ENCODE assay signal across 9 cellular contexts in genomic region chr2:15559379-15559778, GRCh38. TPM values are rescaled to one million over a fixed set of nuclear protein-coding genes. Genes with fewer than 3 reads are reported as not detected.
A peak's percentile ranks its signal among the peaks of the same experiment; 100 is the strongest.
DNase-seq lines count a peak whose midpoint lies in the region; ATAC-seq and TF ChIP-seq lines count a peak whose summit lies in the region.
"Had no signal": no experiment of that assay in that cellular context is flagged by ENCODE, and none has a peak within 500 bp of the region (broad histone marks: within the 10 kb centered on the region; RNA-seq: fewer than 3 reads in every experiment).

No MANE protein-coding gene starts in this region.

- peak overlapping the region; percentile 18 for H3K4me2 ChIP-seq in fibroblast of lung (ENCODE audit: extremely low read depth, insufficient read depth, low read length)

- H3K4me1 ChIP-seq in SJCRH30 (peaks cover 17% of the 10 kb centered on the region), fibroblast of lung (ENCODE audit: control insufficient read depth, extremely low read depth, insufficient read depth, low read length) (no peaks in the 10 kb centered on the region)

- TF ChIP-seq CTCF in fibroblast of lung (conservative IDR thresholded peaks at IDR 0.05 in 1 of 2, IDR thresholded peaks at IDR 0.05 in 1 of 2; ENCODE audit: low read depth in 1 of 2, low read length in 2 of 2), result no peak

- no peaks in the 10 kb centered on the region for H3K27me3 Mint-ChIP-seq in activated CD8-positive, alpha-beta memory T cell treated with anti-CD3 and anti-CD28 coated beads, Interleukin-2, amount 10 ng/mL, durations not matched to agents 7 days and 5 days

- H3K4me1 Mint-ChIP-seq in activated CD8-positive, alpha-beta memory T cell treated with anti-CD3 and anti-CD28 coated beads, Interleukin-2, amount 10 ng/mL, durations not matched to agents 7 days and 5 days, result peaks cover 38% of the 10 kb centered on the region

- H3K9me3 Mint-ChIP-seq in activated CD8-positive, alpha-beta memory T cell treated with anti-CD3 and anti-CD28 coated beads, Interleukin-2, amount 10 ng/mL, durations not matched to agents 7 days and 5 days (ENCODE audit: low read depth), result no peaks in the 10 kb centered on the region

- ATAC-seq in activated CD8-positive, alpha-beta memory T cell treated with anti-CD3 and anti-CD28 coated beads, Interleukin-2, amount 10 ng/mL, durations not matched to agents 7 days and 5 days, result no peak
- no peak for ATAC-seq in GM18909 (IDR thresholded peaks at IDR 0.05; ENCODE audit: poor library complexity, unreplicated experiment)

- H3K36me3 Mint-ChIP-seq in activated CD8-positive, alpha-beta memory T cell treated with anti-CD3 and anti-CD28 coated beads, Interleukin-2, amount 10 ng/mL, durations not matched to agents 7 days and 5 days, result peaks cover 5% of the 10 kb centered on the region

- H3K79me2 ChIP-seq in fibroblast of lung (ENCODE audit: control insufficient read depth, insufficient read depth, low read length), result peaks cover 39% of the 10 kb centered on the region

- CTCF ChIA-PET in activated CD8-positive, alpha-beta memory T cell treated with anti-CD3 and anti-CD28 coated beads, Interleukin-2, amount 10 ng/mL, durations not matched to agents 7 days and 5 days (lab: Charles Lee), result interaction anchor here (1.2 to 2.2 kb wide), 2 partner anchors 18 to 21 kb away, joined by 3 to 7 read pairs; no protein-coding TSS in a partner anchor

- no peaks in the 10 kb centered on the region for H3K27me3 ChIP-seq in SJCRH30
- H3K27me3 ChIP-seq in fibroblast of lung (ENCODE audit: control insufficient read depth, insufficient read depth, low read length), result no peaks in the 10 kb centered on the region

- no peak for DNase-seq in activated CD8-positive, alpha-beta memory T cell treated with anti-CD3 and anti-CD28 coated beads, Interleukin-2, amount 10 ng/mL, durations not matched to agents 7 days and 5 days
- DNase-seq in activated CD8-positive, alpha-beta memory T cell treated with anti-CD3 and anti-CD28 coated beads, Interleukin-2, amount 50 U/mL, for 4 hours, result no peak
- no peak for DNase-seq in SJCRH30
- no peak for DNase-seq in fibroblast of lung (ENCODE audit: low read depth in 2 of 2)
- no peak for DNase-seq in skeletal muscle cell (ENCODE audit: low read depth)
- DNase-seq in NCI-H510A (lab: John Stamatoyannopoulos, UW), result no peak
- DNase-seq in activated gamma-delta T cell (lab: John Stamatoyannopoulos, UW), result no peak
- DNase-seq: stimulated activated naive CD4-positive, alpha-beta T cell had no signal

- H4K20me1 ChIP-seq in fibroblast of lung (ENCODE audit: control insufficient read depth, extremely low read depth, insufficient read depth, low read length), result no peaks in the 10 kb centered on the region

- H3K27ac ChIP-seq in SJCRH30 (no peak overlapping the region), fibroblast of lung (ENCODE audit: insufficient read depth, low read length) (no peak overlapping the region)

- H3K9me3 ChIP-seq in SJCRH30 (replicated peaks) (no peaks in the 10 kb centered on the region), fibroblast of lung (ENCODE audit: control insufficient read depth, insufficient read depth, low read depth, low read length) (no peaks in the 10 kb centered on the region)

- peak overlapping the region; percentile 77 for H3K4me3 ChIP-seq in SJCRH30
- peak overlapping the region in 2 of 4 experiments; percentile 94 to 96 for H3K4me3 ChIP-seq in fibroblast of lung (replicated peaks in 1 of 4; ENCODE audit: control extremely low read depth in 1 of 4, insufficient read depth in 1 of 4, low read depth in 3 of 4, low read length in 4 of 4)
- H3K4me3 ChIP-seq in skeletal muscle cell (ENCODE audit: low read depth, low read length), result peak overlapping the region; percentile 96

- H3K9ac ChIP-seq in fibroblast of lung (ENCODE audit: insufficient read depth, low read length), result no peak overlapping the region

- peak overlapping the region; percentile 99 for H3K4me3 Mint-ChIP-seq in activated CD8-positive, alpha-beta memory T cell treated with anti-CD3 and anti-CD28 coated beads, Interleukin-2, amount 10 ng/mL, durations not matched to agents 7 days and 5 days

- H3K36me3 ChIP-seq in SJCRH30 (no peaks in the 10 kb centered on the region; the same call in 1 of the 2 replicates), fibroblast of lung (ENCODE audit: control insufficient read depth, insufficient read depth, low read length) (no peaks in the 10 kb centered on the region)

- no peak overlapping the region for H2AFZ ChIP-seq in fibroblast of lung (ENCODE audit: low read length)

- H3K27ac Mint-ChIP-seq in activated CD8-positive, alpha-beta memory T cell treated with anti-CD3 and anti-CD28 coated beads, Interleukin-2, amount 10 ng/mL, durations not matched to agents 7 days and 5 days, result no peak overlapping the region

RNA-seq across cellular contexts. Expression of gene NBAS, which starts 1.8 kb away (rescaled TPM):
- 10 to 100 TPM; 32.9 to 34.0 TPM for total RNA-seq in activated CD8-positive, alpha-beta memory T cell treated with anti-CD3 and anti-CD28 coated beads, Interleukin-2, amount 10 ng/mL, durations not matched to agents 7 days and 5 days
- total RNA-seq in SJCRH30 (2014; rRNA removed; shearing (Covaris generic)), result 44.2 and 44.5 TPM in 2 replicates
- 124 and 133 TPM in 2 replicates for total RNA-seq in fibroblast of lung
- 23.9 and 27.0 TPM in 2 replicates for polyA plus RNA-seq in fibroblast of lung
- polyA plus RNA-seq in fibroblast of lung (2012), result 31.1 and 32.4 TPM in 2 replicates
- polyA minus RNA-seq in fibroblast of lung (ENCODE audit: low replicate concordance), result 49.7 and 73.5 TPM in 2 replicates

RNA-seq across cellular contexts. Expression of gene DDX1, which starts 32.3 kb away (rescaled TPM):
- 10 to 100 TPM; 58.5 to 81.3 TPM for total RNA-seq in activated CD8-positive, alpha-beta memory T cell treated with anti-CD3 and anti-CD28 coated beads, Interleukin-2, amount 10 ng/mL, durations not matched to agents 7 days and 5 days
- total RNA-seq in SJCRH30 (2014; rRNA removed; shearing (Covaris generic)), result 128 and 139 TPM in 2 replicates
- 51.9 and 54.3 TPM in 2 replicates for total RNA-seq in fibroblast of lung
- polyA plus RNA-seq in fibroblast of lung, result 136 and 176 TPM in 2 replicates
- polyA plus RNA-seq in fibroblast of lung (2012), result 105 and 118 TPM in 2 replicates
- polyA minus RNA-seq in fibroblast of lung (ENCODE audit: low replicate concordance), result 5.7 and 7.9 TPM in 2 replicates
